22 cellular contexts compared by ENCODE assay signal in the genomic region with DNA sequence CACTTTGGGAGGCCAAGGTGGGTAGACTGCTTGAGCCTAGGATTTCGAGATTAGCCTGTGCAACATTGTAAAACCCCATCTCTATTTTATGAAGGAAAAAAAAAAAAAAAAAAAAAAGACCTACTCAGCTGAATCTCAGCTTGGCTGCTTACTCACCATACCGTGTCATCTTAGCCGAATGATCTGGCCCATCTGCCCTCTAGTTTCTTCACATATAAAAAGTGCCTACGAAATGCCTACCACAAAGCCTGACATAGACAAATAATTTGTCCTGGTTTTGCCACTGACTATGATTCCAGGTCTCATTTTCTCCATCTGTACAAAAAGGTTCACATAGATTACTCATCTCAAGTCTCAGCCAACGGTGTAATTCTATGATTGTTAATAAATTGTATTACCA. TPM values are rescaled to one million over a fixed set of nuclear protein-coding genes. Genes with fewer than 3 reads are reported as not detected.
DNase-seq lines count a peak whose midpoint lies in the region; ATAC-seq, FAIRE-seq and TF ChIP-seq lines count a peak whose summit lies in the region.
"Had no signal": no experiment of that assay in that cellular context is flagged by ENCODE, and none has a peak within 500 bp of the region (broad histone marks: within the 10 kb centered on the region; RNA-seq: fewer than 3 reads in every experiment).

No MANE protein-coding gene starts in this region.

- peaks cover 0 to 100% of the 10 kb centered on the region in 2 donors for H3K36me3 ChIP-seq in gastroesophageal sphincter

- no peak for FAIRE-seq in D721Med (lab: Jason Lieb, UNC)
- FAIRE-seq: GM12878 had no signal

- no peaks in the 10 kb centered on the region for H3K4me1 ChIP-seq in gastroesophageal sphincter

- ATAC-seq in gastroesophageal sphincter = no peak
- ATAC-seq: GM12878 had no signal

- TF ChIP-seq POLR2A in gastroesophageal sphincter (IDR thresholded peaks at IDR 0.05) = no peak

- no peak overlapping the region for H3K4me3 ChIP-seq in epithelial cell of proximal tubule (ENCODE audit: low read depth, low read length)
- H3K4me3 ChIP-seq in gastroesophageal sphincter = no peak overlapping the region
- H3K4me3 ChIP-seq: GM12878 had no signal

- H3K9me3 ChIP-seq in gastroesophageal sphincter = no peaks in the 10 kb centered on the region

- 36 to 56% methylated on average over 4 of the region's 5 CpGs for WGBS in gastroesophageal sphincter (ENCODE audit: low coverage in 1 of 2), 2 donors

- DNase-seq in NCI-H2171 treated with DMSO at 0.1 percent for 48 hours (lab: John Stamatoyannopoulos, UW) (peak; percentile 33), NCI-H2171 (lab: John Stamatoyannopoulos, UW) (no peak), RPMI7951 (ENCODE audit: low read depth) (peak; percentile 35), epithelial cell of proximal tubule (ENCODE audit: low read depth) (peak; percentile 10), renal cortical epithelial cell (ENCODE audit: low read depth) (peak; percentile 29), NK-92 (lab: John Stamatoyannopoulos, UW; ENCODE audit: unreplicated experiment) (no peak), D721Med (ENCODE audit: insufficient read length, low spot score) (no peak)
- DNase-seq: Calu3; CD4-positive, alpha-beta memory T cell; DMS79 treated with DMSO at 0.1 percent for 48 hours; GDM1; GOT3; Karpas-422; NCI-H1105; NCI-H187; NCI-H69; NK-92 treated with Interleukin-12 subunit alpha and Interleukin-12 subunit beta, amount 100 ng/mL, for 24 hours had no signal

- no peak for TF ChIP-seq EP300 in gastroesophageal sphincter (IDR thresholded peaks at IDR 0.05)

- H3K27ac ChIP-seq in gastroesophageal sphincter = no peak overlapping the region
- H3K27ac ChIP-seq: 22Rv1, RWPE1 had no signal

- H3K27me3 ChIP-seq in gastroesophageal sphincter = no peaks in the 10 kb centered on the region

- TF ChIP-seq CTCF in epithelial cell of proximal tubule (conservative IDR thresholded peaks at IDR 0.05; ENCODE audit: low read depth, low read length) = no peak
- no peak for TF ChIP-seq CTCF in D721Med (IDR thresholded peaks at IDR 0.05; ENCODE audit: insufficient read depth, missing control alignments)
- no peak for TF ChIP-seq CTCF in gastroesophageal sphincter (IDR thresholded peaks at IDR 0.05)

RNA-seq across cellular contexts. Expression of gene DIABLO, which starts 10.1 kb away (rescaled TPM):
- total RNA-seq in RPMI7951 (2014; rRNA removed; shearing (Covaris generic)) = 66.3 and 70.9 TPM in 2 replicates
- total RNA-seq in epithelial cell of proximal tubule (92.6 and 123 TPM in 2 replicates), renal cortical epithelial cell (106 and 138 TPM in 2 replicates), gastroesophageal sphincter (10 to 100 TPM; 35.8 to 45.3 (median 38.3) TPM)

RNA-seq across cellular contexts. Expression of gene B3GNT4, which starts 12.3 kb away (rescaled TPM):
- total RNA-seq in RPMI7951 (2014; rRNA removed; shearing (Covaris generic)) = not detected in 2 replicates
- total RNA-seq in epithelial cell of proximal tubule (0.58 and 1.4 TPM in 2 replicates), renal cortical epithelial cell (2.6 and 18.9 TPM in 2 replicates), gastroesophageal sphincter (not detected)
- total RNA-seq: GM12878, OCI-LY7 had no signal

RNA-seq across cellular contexts. Expression of gene LRRC43, which starts 32.9 kb away (rescaled TPM):
- 0.36 and 0.59 TPM in 2 replicates for total RNA-seq in RPMI7951 (2014; rRNA removed; shearing (Covaris generic))
- 2.5 TPM in 1 of 2 replicates, not detected in the other for total RNA-seq in epithelial cell of proximal tubule
- 0.69 and 1.3 TPM in 2 replicates for total RNA-seq in renal cortical epithelial cell
- total RNA-seq in gastroesophageal sphincter = 1 to 10 TPM; 1.5 to 9.8 (median 3.6) TPM
- total RNA-seq: Calu3; CD4-positive, alpha-beta memory T cell; OCI-LY7 had no signal

RNA-seq across cellular contexts. Expression of gene IL31, which starts 41.8 kb away (rescaled TPM):
- not detected in 2 replicates for total RNA-seq in RPMI7951 (2014; rRNA removed; shearing (Covaris generic))
- not detected in 2 replicates for total RNA-seq in epithelial cell of proximal tubule
- not detected in 2 replicates for total RNA-seq in renal cortical epithelial cell
- not detected for total RNA-seq in gastroesophageal sphincter
- total RNA-seq: Calu3; CD4-positive, alpha-beta memory T cell; GM12878; OCI-LY7 had no signal

RNA-seq across cellular contexts. Expression of gene VPS33A, which starts 50.5 kb away (rescaled TPM):
- 8.4 and 9.0 TPM in 2 replicates for total RNA-seq in RPMI7951 (2014; rRNA removed; shearing (Covaris generic))
- total RNA-seq in epithelial cell of proximal tubule (15.1 and 23.4 TPM in 2 replicates), renal cortical epithelial cell (20.1 and 32.0 TPM in 2 replicates), gastroesophageal sphincter (10 to 100 TPM; 13.0 to 15.1 (median 13.6) TPM)

Comparison
In these comparisons a context has a peak if more than half of its experiments do, and no peak if none do; other contexts are left out.
1. DNase-seq: peak in NCI-H2171 treated with DMSO at 0.1 percent for 48 hours (single experiment), RPMI7951 (single experiment), epithelial cell of proximal tubule (single experiment) and renal cortical epithelial cell (single experiment); none in NCI-H2171 (single experiment), NK-92 (single experiment) and D721Med (single experiment).